Comparison of ENCODE assay signal across 1 cellular context in genomic region chr1:248890549-248891498, GRCh38.
TF ChIP-seq lines count a peak whose summit lies in the region.

No MANE protein-coding gene starts in this region.

TF ChIP-seq in K562, 482 proteins besides CTCF, POLR2A, EP300 and RAD21 (continued from another document and continues in another):
- TF ChIP-seq E2F4 (CRISPR knock-in tag; IDR thresholded peaks at IDR 0.05; ENCODE audit: low read depth) (0 out of 2 replicates have a peak, but pooled peaks have one; percentile 23), GATA2 (CRISPR knock-in tag; IDR thresholded peaks at IDR 0.05) (no peak), BRD4 (IDR thresholded peaks at IDR 0.05) (no peak), EHMT2 (IDR thresholded peaks at IDR 0.05) (peak; percentile 54), BACH1 (tag; IDR thresholded peaks at IDR 0.05) (no peak), TEAD1 (CRISPR knock-in tag; IDR thresholded peaks at IDR 0.05) (0 out of 4 replicates have a peak, but pooled peaks of 1 of the 2 experiments have one; percentile 43), U2AF1 (optimal IDR thresholded peaks at IDR 0.05; ENCODE audit: low read depth, low read length) (no peak), FOXP1 (CRISPR knock-in tag; IDR thresholded peaks at IDR 0.05) (no peak), DMBX1 (CRISPR knock-in tag; IDR thresholded peaks at IDR 0.05; ENCODE audit: borderline replicate concordance) (no peak), ZNF318 (IDR thresholded peaks at IDR 0.05; ENCODE audit: borderline replicate concordance in 1 of 2, low read depth in 1 of 2) (no peak), GATAD2B (IDR thresholded peaks at IDR 0.05; ENCODE audit: borderline replicate concordance) (no peak), ZNF121 (CRISPR knock-in tag; conservative IDR thresholded peaks at IDR 0.05) (no peak), ADNP (tag; IDR thresholded peaks at IDR 0.05) (no peak), ATF4 (CRISPR knock-in tag; IDR thresholded peaks at IDR 0.05) (no peak), ZBTB33 (CRISPR knock-in tag; IDR thresholded peaks at IDR 0.05) (no peak), ZNF24 (IDR thresholded peaks at IDR 0.05) (no peak), ZNF174 (CRISPR knock-in tag; IDR thresholded peaks at IDR 0.05) (no peak), MLLT1 (IDR thresholded peaks at IDR 0.05) (peak; percentile 48 to 76; a peak in 3 of 4 replicates), SMAD2 (IDR thresholded peaks at IDR 0.05; ENCODE audit: low read depth, low read length) (no peak), ZC3H8 (IDR thresholded peaks at IDR 0.05) (peak; percentile 79; the same call in 1 of the 2 replicates), ELF1 (tag; IDR thresholded peaks at IDR 0.05) (no peak), CBFB (CRISPR knock-in tag; IDR thresholded peaks at IDR 0.05) (0 out of 2 replicates have a peak, but pooled peaks have one; percentile 64), TCF7 (IDR thresholded peaks at IDR 0.05; ENCODE audit: borderline replicate concordance) (no peak), WHSC1 (IDR thresholded peaks at IDR 0.05; ENCODE audit: low read length) (peak; percentile 75), HNRNPLL (IDR thresholded peaks at IDR 0.05; ENCODE audit: low read depth, low read length, poor library complexity, severe bottlenecking) (no peak), SRSF9 (IDR thresholded peaks at IDR 0.05; ENCODE audit: borderline replicate concordance, low read depth, low read length) (no peak), PPARD (CRISPR knock-in tag; IDR thresholded peaks at IDR 0.05) (no peak), ELK1 (CRISPR knock-in tag; IDR thresholded peaks at IDR 0.05) (no peak), HDAC2 (IDR thresholded peaks at IDR 0.05) (peak; percentile 62; the same call in 1 of the 2 replicates), TAF9B (IDR thresholded peaks at IDR 0.05; ENCODE audit: partially characterized antibody) (no peak), CAMTA2 (CRISPR knock-in tag; conservative IDR thresholded peaks at IDR 0.05) (no peak), RBFOX2 (IDR thresholded peaks at IDR 0.05; ENCODE audit: low read depth, low read length) (no peak), TSHZ1 (CRISPR knock-in tag; IDR thresholded peaks at IDR 0.05) (0 out of 2 replicates have a peak, but pooled peaks have one; percentile 59), FOXM1 (IDR thresholded peaks at IDR 0.05; ENCODE audit: low read depth) (no peak), FOXM1 (CRISPR knock-in tag; IDR thresholded peaks at IDR 0.05; ENCODE audit: low read depth) (no peak), ZNF184 (CRISPR knock-in tag; IDR thresholded peaks at IDR 0.05) (no peak), NBN (IDR thresholded peaks at IDR 0.05; ENCODE audit: low read depth) (peak; percentile 17; the same call in 1 of the 2 replicates), ZNF583 (CRISPR knock-in tag; IDR thresholded peaks at IDR 0.05) (no peak), TEAD4 (IDR thresholded peaks at IDR 0.05; ENCODE audit: low read length) (peak; percentile 30; the same call in 1 of the 2 replicates), TEAD4 (CRISPR knock-in tag; IDR thresholded peaks at IDR 0.05; ENCODE audit: borderline replicate concordance) (no peak), NR2F6 (CRISPR knock-in tag; IDR thresholded peaks at IDR 0.05) (no peak), TCFL5 (CRISPR knock-in tag; conservative IDR thresholded peaks at IDR 0.05) (no peak), ETV6 (IDR thresholded peaks at IDR 0.05; ENCODE audit: borderline replicate concordance in 1 of 2, low read depth in 2 of 2, low read length in 1 of 2) (no peak), ETV6 (CRISPR knock-in tag; IDR thresholded peaks at IDR 0.05; ENCODE audit: borderline replicate concordance) (no peak), HLTF (IDR thresholded peaks at IDR 0.05) (peak; percentile 91), STAT6 (CRISPR knock-in tag; IDR thresholded peaks at IDR 0.05) (no peak)
